ENCODE assay signal across 9 cellular contexts in genomic region chr1:27392778-27393635, GRCh38. TPM values are rescaled to one million over a fixed set of nuclear protein-coding genes. Genes with fewer than 3 reads are reported as not detected.
DNase-seq lines count a peak whose midpoint lies in the region; ATAC-seq and TF ChIP-seq lines count a peak whose summit lies in the region.
"Had no signal": no experiment of that assay in that cellular context is flagged by ENCODE, and none has a peak within 500 bp of the region (broad histone marks: within the 10 kb centered on the region; RNA-seq: fewer than 3 reads in every experiment).

No MANE protein-coding gene starts in this region.

- H3K27me3 Mint-ChIP-seq in memory B cell: no peaks in the 10 kb centered on the region

- H3K27ac ChIP-seq in BLaER1 treated with 17β-estradiol and CSF1 and Interleukin-3, amounts not matched to agents 10 nM and 100 nM: peak overlapping the region in 10 of 11 experiments; percentile 22 to 76 (median 67); a peak in 18 of 22 replicates
- H3K27ac ChIP-seq in ascending aorta: peak overlapping the region; percentile 36 to 56

- no peaks in the 10 kb centered on the region for H3K27me3 ChIP-seq in BLaER1 treated with 17β-estradiol and CSF1 and Interleukin-3, amounts not matched to agents 10 nM and 100 nM
- H3K27me3 ChIP-seq in ascending aorta: no peaks in the 10 kb centered on the region

- H3K4me1 Mint-ChIP-seq in memory B cell: peaks cover 13% of the 10 kb centered on the region

- no peaks in the 10 kb centered on the region for H3K9me3 ChIP-seq in BLaER1 treated with 17β-estradiol and CSF1 and Interleukin-3, amounts not matched to agents 10 nM and 100 nM (replicated peaks in 1 of 11)
- H3K9me3 ChIP-seq in ascending aorta: no peaks in the 10 kb centered on the region

- H3K4me2 ChIP-seq in BLaER1 treated with 17β-estradiol and CSF1 and Interleukin-3, amounts not matched to agents 10 nM and 100 nM: peak overlapping the region; percentile 88 to 98 (median 92)

- no peak overlapping the region for H3K27ac Mint-ChIP-seq in memory B cell

- DNase-seq in HFF-Myc (ENCODE audit: extremely low read depth, low read depth): no peak
- no peak for DNase-seq in ascending aorta (ENCODE audit: low spot score in 2 of 2)
- no peak for DNase-seq in memory B cell (ENCODE audit: low spot score in 2 of 2)
- DNase-seq in NAMALWA (ENCODE audit: low spot score): no peak
- no peak for DNase-seq in CD1c-positive myeloid dendritic cell (ENCODE audit: extremely low spot score)
- DNase-seq in activated effector memory CD4-positive, alpha-beta T cell treated with anti-CD3 and anti-CD28 coated beads, Interleukin-2, amount 50 U/mL, for 16 hours: no peak

- H3K4me1 ChIP-seq in BLaER1 treated with 17β-estradiol and CSF1 and Interleukin-3, amounts not matched to agents 10 nM and 100 nM: peaks cover 21 to 49% (median 36%) of the 10 kb centered on the region in 10 experiments
- peaks cover 13 to 14% of the 10 kb centered on the region in 2 donors for H3K4me1 ChIP-seq in ascending aorta

- intact Hi-C loops in ascending aorta (cut with DNase I): loop anchor here (1.0 to 10.0 kb wide), 3 partner anchors 28 to 278 kb away; no protein-coding TSS in a partner anchor

- peak overlapping the region; percentile 57 for H3K4me3 Mint-ChIP-seq in memory B cell

- peak overlapping the region; percentile 65 to 84 (median 75) for H3K9ac ChIP-seq in BLaER1 treated with 17β-estradiol and CSF1 and Interleukin-3, amounts not matched to agents 10 nM and 100 nM

- TF ChIP-seq CTCF in HFF-Myc (IDR thresholded peaks at IDR 0.05; ENCODE audit: low read depth, low read length, missing control alignments) (no peak), ascending aorta (IDR thresholded peaks at IDR 0.05) (peak in 2 of 3 experiments; percentile 12 to 16)

- no peaks in the 10 kb centered on the region for H3K36me3 Mint-ChIP-seq in memory B cell

- ATAC-seq in memory B cell (ENCODE audit: low read depth) (no peak), HG03139 (IDR thresholded peaks at IDR 0.05; ENCODE audit: unreplicated experiment) (no peak)

- no peaks in the 10 kb centered on the region for H3K9me3 Mint-ChIP-seq in memory B cell

- peak overlapping the region; percentile 49 to 75 (median 66) for H3K4me3 ChIP-seq in BLaER1 treated with 17β-estradiol and CSF1 and Interleukin-3, amounts not matched to agents 10 nM and 100 nM
- H3K4me3 ChIP-seq in HFF-Myc (replicated peaks; ENCODE audit: low read depth, low read length): peak overlapping the region; percentile 84
- H3K4me3 ChIP-seq in ascending aorta: peak overlapping the region; percentile 52 to 74

- no peaks in the 10 kb centered on the region; a peak in 1 of 22 replicates for H4K20me1 ChIP-seq in BLaER1 treated with 17β-estradiol and CSF1 and Interleukin-3, amounts not matched to agents 10 nM and 100 nM

- H3K36me3 ChIP-seq in BLaER1 treated with 17β-estradiol and CSF1 and Interleukin-3, amounts not matched to agents 10 nM and 100 nM: no peaks in the 10 kb centered on the region
- no peaks in the 10 kb centered on the region for H3K36me3 ChIP-seq in ascending aorta

RNA-seq across cellular contexts. Expression of gene GPR3, which starts 0.6 kb away (rescaled TPM):
- 2.0 TPM for total RNA-seq in ascending aorta

RNA-seq across cellular contexts. Expression of gene CD164L2, which starts 9.9 kb away (rescaled TPM):
- not detected for total RNA-seq in ascending aorta
- total RNA-seq: M059J had no signal

RNA-seq across cellular contexts. Expression of gene FCN3, which starts 18.4 kb away (rescaled TPM):
- 13.2 TPM for total RNA-seq in ascending aorta
- total RNA-seq: M059J had no signal

RNA-seq across cellular contexts. Expression of gene MAP3K6, which starts 26.2 kb away (rescaled TPM):
- 164 TPM for total RNA-seq in ascending aorta

RNA-seq across cellular contexts. Expression of gene SYTL1, which starts 51.2 kb away (rescaled TPM):
- 0.21 TPM for total RNA-seq in ascending aorta
